Comparison of ENCODE assay signal across 1 cellular context in the genomic region with DNA sequence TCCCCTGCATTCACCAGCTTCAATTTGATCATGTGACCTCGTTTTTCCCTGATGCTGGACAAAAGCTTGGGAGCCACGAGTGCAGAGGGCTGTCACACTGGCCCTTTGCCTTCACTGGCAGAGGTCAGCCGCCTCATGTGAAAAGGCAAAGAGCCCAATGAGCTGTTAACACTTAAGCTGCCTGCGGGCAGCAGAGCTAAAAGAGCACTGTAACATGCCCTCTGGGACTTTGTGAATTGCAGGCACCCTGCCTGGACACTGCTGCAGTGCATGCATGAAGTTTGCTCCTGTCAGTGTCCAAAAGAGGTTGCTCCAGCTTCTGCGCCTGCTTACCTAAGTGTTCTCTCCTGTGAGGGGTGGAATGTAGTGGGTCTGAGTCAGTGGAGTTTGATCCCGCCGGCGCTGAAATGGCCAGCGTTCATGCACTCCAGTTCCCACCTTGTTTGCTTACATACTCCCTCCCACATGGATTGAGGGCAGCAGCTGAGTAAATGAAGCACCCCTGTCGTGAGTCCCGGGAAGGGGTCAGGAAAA.
TF ChIP-seq lines count a peak whose summit lies in the region.

No MANE protein-coding gene starts in this region.

TF ChIP-seq in HCT116, 20 proteins besides CTCF, POLR2A, EP300 and RAD21 (continued from another document):
- TF ChIP-seq, protein P1, sequence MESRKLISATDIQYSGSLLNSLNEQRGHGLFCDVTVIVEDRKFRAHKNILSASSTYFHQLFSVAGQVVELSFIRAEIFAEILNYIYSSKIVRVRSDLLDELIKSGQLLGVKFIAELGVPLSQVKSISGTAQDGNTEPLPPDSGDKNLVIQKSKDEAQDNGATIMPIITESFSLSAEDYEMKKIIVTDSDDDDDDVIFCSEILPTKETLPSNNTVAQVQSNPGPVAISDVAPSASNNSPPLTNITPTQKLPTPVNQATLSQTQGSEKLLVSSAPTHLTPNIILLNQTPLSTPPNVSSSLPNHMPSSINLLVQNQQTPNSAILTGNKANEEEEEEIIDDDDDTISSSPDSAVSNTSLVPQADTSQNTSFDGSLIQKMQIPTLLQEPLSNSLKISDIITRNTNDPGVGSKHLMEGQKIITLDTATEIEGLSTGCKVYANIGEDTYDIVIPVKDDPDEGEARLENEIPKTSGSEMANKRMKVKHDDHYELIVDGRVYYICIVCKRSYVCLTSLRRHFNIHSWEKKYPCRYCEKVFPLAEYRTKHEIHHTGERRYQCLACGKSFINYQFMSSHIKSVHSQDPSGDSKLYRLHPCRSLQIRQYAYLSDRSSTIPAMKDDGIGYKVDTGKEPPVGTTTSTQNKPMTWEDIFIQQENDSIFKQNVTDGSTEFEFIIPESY (IDR thresholded peaks at IDR 0.05; ENCODE audit: extremely low read depth, insufficient replicate concordance, low read length) = no peak
- TF ChIP-seq, protein P2, sequence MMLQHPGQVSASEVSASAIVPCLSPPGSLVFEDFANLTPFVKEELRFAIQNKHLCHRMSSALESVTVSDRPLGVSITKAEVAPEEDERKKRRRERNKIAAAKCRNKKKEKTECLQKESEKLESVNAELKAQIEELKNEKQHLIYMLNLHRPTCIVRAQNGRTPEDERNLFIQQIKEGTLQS (IDR thresholded peaks at IDR 0.05) = no peak
- TF ChIP-seq ELF1 (IDR thresholded peaks at IDR 0.05; ENCODE audit: borderline replicate concordance, low read depth) (no peak), ZFX (IDR thresholded peaks at IDR 0.05) (no peak), EZH2 (IDR thresholded peaks at IDR 0.05) (no peak)
TF ChIP-seq in HCT116: peak in this region for 0.
